In the genomic region with DNA sequence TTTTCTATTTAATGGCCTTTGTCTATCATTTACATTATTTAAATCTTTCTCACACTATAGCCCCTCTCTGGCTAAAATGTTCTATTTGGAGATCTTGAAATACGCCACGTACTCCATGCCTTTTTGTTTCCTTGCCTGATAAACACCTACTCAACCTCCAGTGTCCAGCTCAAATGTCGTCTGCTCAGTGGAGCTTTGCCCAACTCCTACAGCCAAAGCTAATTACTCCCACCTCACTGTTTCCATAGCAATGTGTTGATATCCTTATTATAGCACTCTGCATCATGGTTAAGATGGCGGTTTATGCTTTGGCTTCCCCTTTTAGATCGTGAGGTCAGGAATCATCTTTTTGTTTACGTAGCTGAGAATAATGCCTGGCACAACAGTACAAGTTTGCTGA, we compare ENCODE assay signal across 18 cellular contexts.
"Had no signal": no experiment of that assay in that cellular context is flagged by ENCODE, and none has a peak within 500 bp of the region (broad histone marks: within the 10 kb centered on the region; RNA-seq: fewer than 3 reads in every experiment).

No MANE protein-coding gene starts in this region.

- H3K4me3 Mint-ChIP-seq: immature natural killer cell; naive thymus-derived CD8-positive, alpha-beta T cell; neural crest cell had no signal

- DNase-seq: dermis blood vessel endothelial cell; esophagus squamous epithelium; foreskin fibroblast; immature natural killer cell; left ventricle myocardium inferior; naive thymus-derived CD8-positive, alpha-beta T cell; right cardiac atrium; stimulated activated CD4-positive, alpha-beta T cell treated with anti-CD3 and anti-CD28 coated beads, Interleukin-2, amount 100 ng/mL, for 48 hours; stimulated activated naive CD8-positive, alpha-beta T cell treated with anti-CD3 and anti-CD28 coated beads, Interleukin-15, Interleukin-2, amounts not matched to agents 100 U/mL and 50 U/mL, for 24 hours; tibial artery; upper lobe of left lung; uterus had no signal

- H3K4me1 Mint-ChIP-seq: immature natural killer cell, neural crest cell had no signal

- FAIRE-seq: colon, keratinocyte had no signal

- H3K9me3 Mint-ChIP-seq: immature natural killer cell; naive thymus-derived CD8-positive, alpha-beta T cell; neural crest cell had no signal

- H3K4me3 ChIP-seq: esophagus squamous epithelium, gastroesophageal sphincter, left ventricle myocardium inferior, smooth muscle cell, suprapubic skin, tibial artery, upper lobe of left lung, uterus had no signal

- H3K27me3 ChIP-seq: esophagus squamous epithelium, gastroesophageal sphincter, suprapubic skin, tibial artery, upper lobe of left lung, uterus had no signal

- H3K36me3 ChIP-seq: uterus had no signal

- H3K27ac ChIP-seq: esophagus squamous epithelium, gastroesophageal sphincter, left ventricle myocardium inferior, suprapubic skin, tibial artery, upper lobe of left lung, uterus had no signal

- H3K4me1 ChIP-seq: esophagus squamous epithelium, gastroesophageal sphincter, left ventricle myocardium inferior, suprapubic skin, tibial artery, upper lobe of left lung, uterus had no signal

- H3K27me3 Mint-ChIP-seq: naive thymus-derived CD8-positive, alpha-beta T cell had no signal

- ATAC-seq: gastroesophageal sphincter; naive thymus-derived CD8-positive, alpha-beta T cell; right cardiac atrium; stimulated activated naive CD8-positive, alpha-beta T cell treated with anti-CD3 and anti-CD28 coated beads, Interleukin-15, Interleukin-2, amounts not matched to agents 100 U/mL and 50 U/mL, for 24 hours had no signal

- H3K27ac Mint-ChIP-seq: immature natural killer cell had no signal

- H3K9me3 ChIP-seq: esophagus squamous epithelium, gastroesophageal sphincter, left ventricle myocardium inferior, suprapubic skin, tibial artery, upper lobe of left lung, uterus had no signal
